In genomic region chr4:186299291-186299690, GRCh38 we compare ENCODE assay signal across 25 cellular contexts. TPM values are rescaled to one million over a fixed set of nuclear protein-coding genes. Genes with fewer than 3 reads are reported as not detected.
DNase-seq lines count a peak whose midpoint lies in the region; ATAC-seq, FAIRE-seq and TF ChIP-seq lines count a peak whose summit lies in the region.
"Had no signal": no experiment of that assay in that cellular context is flagged by ENCODE, and none has a peak within 500 bp of the region (broad histone marks: within the 10 kb centered on the region; RNA-seq: fewer than 3 reads in every experiment).

No MANE protein-coding gene starts in this region.

- no peak for TF ChIP-seq RAD21 in SK-N-SH (IDR thresholded peaks at IDR 0.05; ENCODE audit: low read length)

- intact Hi-C loops in left colon (cut with DNase I, micrococcal nuclease) = loop anchor here in 1 of 2 donors (10.0 kb wide), 1 partner anchor 286 kb away; no protein-coding TSS in a partner anchor

- no peak for FAIRE-seq in small intestine (lab: Jason Lieb, UNC)
- FAIRE-seq: A549, D721Med, G401.6, GM12891, GM19239 had no signal

- DNase-seq in SK-N-SH = peak; percentile 55
- peak; percentile 20 for DNase-seq in OCI-M1 (lab: John Stamatoyannopoulos, UW)
- no peak for DNase-seq in left colon
- DNase-seq in small intestine = peak; percentile 8
- no peak for DNase-seq in osteoblast (ENCODE audit: insufficient read length, low spot score, missing footprints)
- no peak for DNase-seq in UCSD-AML1 (lab: John Stamatoyannopoulos, UW; ENCODE audit: unreplicated experiment)
- DNase-seq: AML-193; Caco-2; Calu3; CD4-positive, alpha-beta T cell; CD8-positive, alpha-beta T cell; DMS79 treated with DMSO at 0.1 percent for 48 hours; GF-D8 had no signal

- no peak overlapping the region for H3K4me2 ChIP-seq in SK-N-SH
- H3K4me2 ChIP-seq in osteoblast (ENCODE audit: insufficient read depth, low read length) = no peak overlapping the region
- H3K4me2 ChIP-seq: A549; BLaER1 treated with 17β-estradiol and CSF1 and Interleukin-3, amounts not matched to agents 10 nM and 100 nM had no signal

- POLR2A ChIA-PET in SK-N-SH (lab: Yijun Ruan, JAX) = no interaction called here

- H3F3A ChIP-seq in SK-N-SH (replicated peaks; ENCODE audit: insufficient read depth) = no peaks in the 10 kb centered on the region

- TF ChIP-seq EP300 in SK-N-SH (IDR thresholded peaks at IDR 0.05; ENCODE audit: borderline replicate concordance in 1 of 2, low read depth in 1 of 2, low read length in 1 of 2) = no peak

- H3K36me3 ChIP-seq in SK-N-SH (replicated peaks in 1 of 2; ENCODE audit: control insufficient read depth in 1 of 2, insufficient read depth in 2 of 2, low read length in 1 of 2) (no peaks in the 10 kb centered on the region), small intestine (ENCODE audit: control insufficient read depth in 2 of 2, insufficient read depth in 2 of 2, low read length in 2 of 2) (no peaks in the 10 kb centered on the region), osteoblast (ENCODE audit: insufficient read depth, low read length) (no peaks in the 10 kb centered on the region)
- H3K36me3 ChIP-seq: BLaER1 treated with 17β-estradiol and CSF1 and Interleukin-3, amounts not matched to agents 10 nM and 100 nM had no signal

- H3K27ac ChIP-seq in SK-N-SH (ENCODE audit: low read depth in 2 of 2, low read length in 1 of 2) (no peak overlapping the region), small intestine (ENCODE audit: low read depth in 1 of 2, low read length in 1 of 2) (no peak overlapping the region), osteoblast (ENCODE audit: low read depth, low read length) (no peak overlapping the region)
- H3K27ac ChIP-seq: 22Rv1; A549; BLaER1 treated with 17β-estradiol and CSF1 and Interleukin-3, amounts not matched to agents 10 nM and 100 nM; C4-2B had no signal

- H3K79me2 ChIP-seq in SK-N-SH (ENCODE audit: insufficient read depth) = no peaks in the 10 kb centered on the region
- no peaks in the 10 kb centered on the region for H3K79me2 ChIP-seq in osteoblast (ENCODE audit: insufficient read depth, low read length)

- H3K9me3 ChIP-seq in SK-N-SH (no peaks in the 10 kb centered on the region), small intestine (ENCODE audit: control insufficient read depth, low read depth) (no peaks in the 10 kb centered on the region), osteoblast (ENCODE audit: low read depth, low read length) (no peaks in the 10 kb centered on the region)
- H3K9me3 ChIP-seq: A549; BLaER1 treated with 17β-estradiol and CSF1 and Interleukin-3, amounts not matched to agents 10 nM and 100 nM; Caco-2 had no signal

- no peaks in the 10 kb centered on the region for H3K4me1 ChIP-seq in SK-N-SH (ENCODE audit: control insufficient read depth in 1 of 2, insufficient read depth in 2 of 2, low read depth in 1 of 2, low read length in 1 of 2)
- no peaks in the 10 kb centered on the region for H3K4me1 ChIP-seq in small intestine (ENCODE audit: control insufficient read depth in 2 of 2, insufficient read depth in 1 of 2, low read depth in 1 of 2, low read length in 1 of 2)
- H3K4me1 ChIP-seq in osteoblast (ENCODE audit: insufficient read depth, low read length) = no peaks in the 10 kb centered on the region
- H3K4me1 ChIP-seq: A549; BLaER1 treated with 17β-estradiol and CSF1 and Interleukin-3, amounts not matched to agents 10 nM and 100 nM; Caco-2 had no signal

- H4K20me1 ChIP-seq in SK-N-SH (ENCODE audit: insufficient read depth) (no peaks in the 10 kb centered on the region), osteoblast (ENCODE audit: insufficient read depth, low read length) (no peaks in the 10 kb centered on the region)
- H4K20me1 ChIP-seq: BLaER1 treated with 17β-estradiol and CSF1 and Interleukin-3, amounts not matched to agents 10 nM and 100 nM had no signal

- TF ChIP-seq CTCF in SK-N-SH (IDR thresholded peaks at IDR 0.05) (no peak), osteoblast (IDR thresholded peaks at IDR 0.05; ENCODE audit: extremely low read depth, low read depth, low read length) (no peak)

- H3K9me2 ChIP-seq in SK-N-SH = no peaks in the 10 kb centered on the region

- CTCF ChIA-PET in SK-N-SH (lab: Yijun Ruan, JAX) = interaction anchor here (1.2 to 10.1 kb wide), 4 partner anchors 8 to 287 kb away, joined by 3 to 97 read pairs (median 5); no protein-coding TSS in a partner anchor

- WGBS in SK-N-SH (ENCODE audit: low lambda C conversion rate) = 13% methylated on average over 5 of the region's 5 CpGs
- WGBS in small intestine, 3 donors = 25 to 61% (median 48%) methylated on average over 5 of the region's 5 CpGs

- H2AFZ ChIP-seq in SK-N-SH (ENCODE audit: low read depth) (no peak overlapping the region), osteoblast (ENCODE audit: low read length) (no peak overlapping the region)

- H3K9ac ChIP-seq in SK-N-SH = no peak overlapping the region
- H3K9ac ChIP-seq: BLaER1 treated with 17β-estradiol and CSF1 and Interleukin-3, amounts not matched to agents 10 nM and 100 nM had no signal

- H3K27me3 ChIP-seq in SK-N-SH (ENCODE audit: insufficient read depth) (peaks cover 7% of the 10 kb centered on the region; the same call in 1 of the 2 replicates), small intestine (ENCODE audit: control insufficient read depth in 2 of 2, insufficient read depth in 2 of 2, low read length in 2 of 2) (no peaks in the 10 kb centered on the region), osteoblast (ENCODE audit: insufficient read depth, low read length) (peaks cover 9% of the 10 kb centered on the region)

- H3K4me3 ChIP-seq in SK-N-SH (ENCODE audit: low read depth in 2 of 2, low read length in 1 of 2) = no peak overlapping the region
- H3K4me3 ChIP-seq in small intestine (ENCODE audit: low read depth in 1 of 2, low read length in 2 of 2) = no peak overlapping the region
- H3K4me3 ChIP-seq in osteoblast (ENCODE audit: insufficient read depth, low read length) = no peak overlapping the region
- H3K4me3 ChIP-seq: A549; BLaER1 treated with 17β-estradiol and CSF1 and Interleukin-3, amounts not matched to agents 10 nM and 100 nM had no signal

- no peak for ATAC-seq in SK-N-SH treated with all-trans-retinoic acid at 6 μM for 48 hours
- ATAC-seq in left colon = peak; percentile 29
- ATAC-seq: A549; CD8-positive, alpha-beta T cell had no signal

TF ChIP-seq in SK-N-SH, 30 proteins besides CTCF, POLR2A, EP300 and RAD21:
- 0 out of 2 replicates have a peak, but pooled peaks have one; percentile 19 for TF ChIP-seq GATA2 (CRISPR knock-in tag; IDR thresholded peaks at IDR 0.05)
- peak; percentile 65; the same call in 1 of the 2 replicates for TF ChIP-seq RCOR1 (IDR thresholded peaks at IDR 0.05; ENCODE audit: low read length)
- TF ChIP-seq EZH2phosphoT487 (IDR thresholded peaks at IDR 0.05; ENCODE audit: borderline replicate concordance, low read depth) = no peak

TF ChIP-seq in SK-N-SH treated with all-trans-retinoic acid at 6 μM for 48 hours, 23 proteins besides CTCF, POLR2A, EP300 and RAD21:
- TF ChIP-seq POU6F1 (CRISPR knock-in tag; IDR thresholded peaks at IDR 0.05; ENCODE audit: borderline replicate concordance, low read depth) (no peak), PPARA (CRISPR knock-in tag; IDR thresholded peaks at IDR 0.05; ENCODE audit: borderline replicate concordance) (no peak), ZNF70 (CRISPR knock-in tag; IDR thresholded peaks at IDR 0.05) (no peak), ZFP30 (CRISPR knock-in tag; IDR thresholded peaks at IDR 0.05) (no peak), GLIS3 (CRISPR knock-in tag; IDR thresholded peaks at IDR 0.05) (no peak)
TF ChIP-seq in SK-N-SH treated with all-trans-retinoic acid at 6 μM for 48 hours: peak in this region for 0.

RNA-seq across cellular contexts. Expression of gene F11, which starts 33.3 kb away (rescaled TPM):
- polyA plus RNA-seq in SK-N-SH (2012; rRNA removed) = not detected in 2 replicates
- not detected in 2 replicates for polyA plus RNA-seq in SK-N-SH (2012; cell fraction: cytosol; rRNA removed)
- polyA plus RNA-seq in SK-N-SH (2012; cell fraction: nucleus; rRNA removed) = not detected in 2 replicates
- under 1 TPM in 1 of 2 donors, not detected in 1; 0.45 TPM for total RNA-seq in left colon
- 10 to 100 TPM in 2 of 3 donors, 1 to 10 TPM in 1; 4.2 to 25.1 (median 19.5) TPM for polyA plus RNA-seq in small intestine
- not detected in 2 replicates for total RNA-seq in osteoblast
- total RNA-seq: A172; B cell; Caco-2; CD4-positive, alpha-beta T cell; CD8-positive, alpha-beta T cell had no signal
- polyA plus RNA-seq: A549, BJ had no signal

Comparison
In these comparisons a context has a peak if more than half of its experiments do, and no peak if none do; other contexts are left out.
1. DNase-seq: peak in SK-N-SH (single experiment), OCI-M1 (single experiment) and small intestine (single experiment); none in left colon (0 of 2), osteoblast (single experiment) and UCSD-AML1 (single experiment).